In genomic region chr17:5419959-5420653, GRCh38 we compare ENCODE assay signal across 8 cellular contexts. TPM values are rescaled to one million over a fixed set of nuclear protein-coding genes. Genes with fewer than 3 reads are reported as not detected.
DNase-seq lines count a peak whose midpoint lies in the region; ATAC-seq and TF ChIP-seq lines count a peak whose summit lies in the region.

RPAIN (plus strand) TSS chr17:5420182; CDS start chr17:5420211, 29 bp downstream.

- no peaks in the 10 kb centered on the region for H3K9me3 Mint-ChIP-seq in chondrocyte (ENCODE audit: low read depth)

- peak within 1 kb of the TSS; percentile 93 for H3K4me3 Mint-ChIP-seq in chondrocyte (ENCODE audit: unreplicated experiment)

- no peaks in the 10 kb centered on the region for H3K27me3 Mint-ChIP-seq in chondrocyte (ENCODE audit: low read depth)

- peaks cover 10% of the 10 kb centered on the region for H3K36me3 Mint-ChIP-seq in chondrocyte (ENCODE audit: low read depth)

- POLR2A ChIA-PET in AG04449 (lab: Yijun Ruan, JAX) = interaction anchor here (0.8 to 1.1 kb wide), 3 partner anchors 9 to 32 kb away, joined by 3 to 4 read pairs (median 4); no protein-coding TSS in a partner anchor

- DNase-seq in AG04449 (ENCODE audit: low read depth, low spot score) (no peak), NCI-H226 (peak; percentile 86), chondrocyte (ENCODE audit: low spot score) (no peak), left colon (peak; percentile 90 to 91)
- DNase-seq in activated CD4-positive, CD25-positive, alpha-beta regulatory T cell (lab: John Stamatoyannopoulos, UW) = peak; percentile 69 to 79 (median 74)
- DNase-seq in stimulated activated CD4-positive, alpha-beta T cell treated with anti-CD3 and anti-CD28 coated beads, Interleukin-2, amount 100 ng/mL, for 24 hours = peak; percentile 86 to 88

- ATAC-seq in GM18870 (IDR thresholded peaks at IDR 0.05; ENCODE audit: unreplicated experiment) = peak; percentile 49
- ATAC-seq in HG03108 (IDR thresholded peaks at IDR 0.05; ENCODE audit: unreplicated experiment) = peak; percentile 49
- ATAC-seq in left colon = peak; percentile 74

- CTCF ChIA-PET in AG04449 (lab: Yijun Ruan, JAX) = interaction anchor here (0.9 to 1.4 kb wide), 5 partner anchors 16 to 170 kb away, joined by 3 to 10 read pairs (median 4); partner anchors contain the start of gene C1QBP

- H3K4me1 Mint-ChIP-seq in chondrocyte (ENCODE audit: low read depth) = peaks cover 35% of the 10 kb centered on the region

- TF ChIP-seq CTCF in AG04449 (IDR thresholded peaks at IDR 0.05; ENCODE audit: insufficient read depth, low read length, missing control alignments) (no peak), chondrocyte (IDR thresholded peaks at IDR 0.05) (no peak)

- intact Hi-C loops in left colon (cut with DNase I, micrococcal nuclease) = no loop called here

- H3K4me3 ChIP-seq in AG04449 (ENCODE audit: low read depth, low read length) = peak within 1 kb of the TSS; percentile 97

- peak within 1 kb of the TSS; percentile 99 for H3K27ac Mint-ChIP-seq in chondrocyte (ENCODE audit: unreplicated experiment)

RNA-seq across cellular contexts. Expression of gene RPAIN, which starts in this region (rescaled TPM):
- total RNA-seq in chondrocyte = 34.2 to 37.2 TPM (median 35.1 TPM) in 3 replicates
- 10 to 100 TPM; 26.7 to 27.3 TPM for total RNA-seq in left colon

Comparison
In these comparisons a context has a peak if more than half of its experiments do, and no peak if none do; other contexts are left out.
1. DNase-seq: peak in NCI-H226 (single experiment), activated CD4-positive, CD25-positive, alpha-beta regulatory T cell (4 of 4), left colon (2 of 2) and stimulated activated CD4-positive, alpha-beta T cell treated with anti-CD3 and anti-CD28 coated beads, Interleukin-2, amount 100 ng/mL, for 24 hours (2 of 2); none in AG04449 (single experiment) and chondrocyte (single experiment).
2. Peak in every context shown above with its lines, with median percentiles within 50 percentile points of each other: ATAC-seq.